8 cellular contexts compared by ENCODE assay signal in genomic region chr2:37005118-37005868, GRCh38. TPM values are rescaled to one million over a fixed set of nuclear protein-coding genes. Genes with fewer than 3 reads are reported as not detected.
DNase-seq lines count a peak whose midpoint lies in the region; ATAC-seq and TF ChIP-seq lines count a peak whose summit lies in the region.

No MANE protein-coding gene starts in this region.

- TF ChIP-seq RAD21 in Ishikawa (IDR thresholded peaks at IDR 0.05; ENCODE audit: low read depth) = peak; percentile 35

- H3K36me3 Mint-ChIP-seq in activated naive CD8-positive, alpha-beta T cell treated with anti-CD3 and anti-CD28 coated beads for 36 hours = peaks cover 22% of the 10 kb centered on the region

- DNase-seq in NCI-H2171 treated with DMSO at 0.1 percent for 48 hours (lab: John Stamatoyannopoulos, UW) (peak; percentile 34), NCI-H2171 (lab: John Stamatoyannopoulos, UW) (no peak), islet precursor cell (peak; percentile 54), aorta (no peak)
- DNase-seq in activated naive CD8-positive, alpha-beta T cell treated with anti-CD3 and anti-CD28 coated beads for 36 hours = no peak
- no peak for DNase-seq in effector CD8-positive, alpha-beta T cell (lab: John Stamatoyannopoulos, UW)

- 40 to 47% methylated on average over 8 of the region's 8 CpGs for WGBS in aorta, 2 donors

- H3K27me3 ChIP-seq in aorta (ENCODE audit: control insufficient read depth in 1 of 2, insufficient read depth in 2 of 2, low read length in 1 of 2) = no peaks in the 10 kb centered on the region

- H3K9me3 ChIP-seq in aorta (ENCODE audit: control insufficient read depth, low read length) = no peaks in the 10 kb centered on the region

- H3K36me3 ChIP-seq in aorta (ENCODE audit: control insufficient read depth in 1 of 2, insufficient read depth in 2 of 2, low read length in 1 of 2) = peaks cover 4 to 7% of the 10 kb centered on the region in 2 donors

- peak overlapping the region; percentile 64 for H3K27ac Mint-ChIP-seq in activated naive CD8-positive, alpha-beta T cell treated with anti-CD3 and anti-CD28 coated beads for 36 hours

- H3K4me3 ChIP-seq in aorta (ENCODE audit: low read length in 2 of 2) = no peak overlapping the region

- no peak for TF ChIP-seq EP300 in Ishikawa (IDR thresholded peaks at IDR 0.05; ENCODE audit: borderline replicate concordance)

- no peaks in the 10 kb centered on the region for H3K9me3 Mint-ChIP-seq in activated naive CD8-positive, alpha-beta T cell treated with anti-CD3 and anti-CD28 coated beads for 36 hours

- H3K4me3 Mint-ChIP-seq in activated naive CD8-positive, alpha-beta T cell treated with anti-CD3 and anti-CD28 coated beads for 36 hours = peak overlapping the region; percentile 30

- peaks cover 11% of the 10 kb centered on the region for H3K4me1 Mint-ChIP-seq in activated naive CD8-positive, alpha-beta T cell treated with anti-CD3 and anti-CD28 coated beads for 36 hours

- no peak overlapping the region for H3K27ac ChIP-seq in aorta (ENCODE audit: low read depth in 1 of 2, low read length in 2 of 2)

- intact Hi-C loops in aorta (cut with DNase I) = loop anchor here (10.0 kb wide), 1 partner anchor 220 kb away; no protein-coding TSS in a partner anchor

- no peaks in the 10 kb centered on the region for H3K27me3 Mint-ChIP-seq in activated naive CD8-positive, alpha-beta T cell treated with anti-CD3 and anti-CD28 coated beads for 36 hours

- peak; percentile 99 for ATAC-seq in GM21737 (IDR thresholded peaks at IDR 0.05; ENCODE audit: unreplicated experiment)
- ATAC-seq in aorta (ENCODE audit: low FRiP score) = no peak

- no peaks in the 10 kb centered on the region for H3K4me1 ChIP-seq in aorta (ENCODE audit: control insufficient read depth in 1 of 2, insufficient read depth in 2 of 2, low read length in 2 of 2)

TF ChIP-seq in Ishikawa, 13 proteins besides CTCF, POLR2A, EP300 and RAD21:
- TF ChIP-seq USF1 (IDR thresholded peaks at IDR 0.05) (no peak), REST (IDR thresholded peaks at IDR 0.05; ENCODE audit: low read depth) (no peak), TAF1 (IDR thresholded peaks at IDR 0.05; ENCODE audit: low read depth) (no peak), MAX (IDR thresholded peaks at IDR 0.05) (no peak), FOXM1 (IDR thresholded peaks at IDR 0.05; ENCODE audit: borderline replicate concordance, low read depth) (no peak), YY1 (IDR thresholded peaks at IDR 0.05; ENCODE audit: low read depth) (no peak), NFIC (IDR thresholded peaks at IDR 0.05) (no peak), TEAD4 (IDR thresholded peaks at IDR 0.05) (no peak)

RNA-seq across cellular contexts. Expression of gene STRN, which starts 39.0 kb away (rescaled TPM):
- 10 to 100 TPM; 30.8 TPM for total RNA-seq in activated naive CD8-positive, alpha-beta T cell treated with anti-CD3 and anti-CD28 coated beads for 36 hours
- total RNA-seq in aorta = 10 to 100 TPM; 31.8 to 33.8 TPM
- 1 to 10 TPM; 5.1 to 6.1 TPM for polyA plus RNA-seq in aorta

Comparison
In these comparisons a context has a peak if more than half of its experiments do, and no peak if none do; other contexts are left out.
1. DNase-seq: peak in NCI-H2171 treated with DMSO at 0.1 percent for 48 hours (single experiment) and islet precursor cell (single experiment); none in NCI-H2171 (single experiment), activated naive CD8-positive, alpha-beta T cell treated with anti-CD3 and anti-CD28 coated beads for 36 hours (single experiment), aorta (0 of 2) and effector CD8-positive, alpha-beta T cell (single experiment).